ENCODE assay signal across 19 cellular contexts in genomic region chr7:155581107-155581830, GRCh38. TPM values are rescaled to one million over a fixed set of nuclear protein-coding genes. Genes with fewer than 3 reads are reported as not detected.
"Had no signal": no experiment of that assay in that cellular context is flagged by ENCODE, and none has a peak within 500 bp of the region (broad histone marks: within the 10 kb centered on the region; RNA-seq: fewer than 3 reads in every experiment).

No MANE protein-coding gene starts in this region.

- H3K27ac ChIP-seq: brain microvascular endothelial cell, heart left ventricle, upper lobe of left lung had no signal

- DNase-seq: activated CD4-positive, alpha-beta T cell treated with anti-CD3 and anti-CD28 coated beads, Interleukin-2, amount 10 ng/mL, durations not matched to agents 7 days and 5 days; activated CD4-positive, CD25-positive, alpha-beta regulatory T cell; activated CD8-positive, alpha-beta memory T cell treated with anti-CD3 and anti-CD28 coated beads, Interleukin-2, amount 50 U/mL, for 48 hours; activated naive CD4-positive, alpha-beta T cell; anterior cingulate cortex; brain microvascular endothelial cell; dermis blood vessel endothelial cell; effector memory CD8-positive, alpha-beta T cell; left colon; natural killer cell; right cardiac atrium; small intestine; upper lobe of left lung had no signal

- H3K27me3 ChIP-seq: upper lobe of left lung had no signal

- H3K4me3 ChIP-seq: heart left ventricle, upper lobe of left lung had no signal

- ATAC-seq: effector memory CD8-positive, alpha-beta T cell; heart left ventricle; left colon; natural killer cell; right cardiac atrium had no signal

- H3K4me3 Mint-ChIP-seq: activated CD4-positive, alpha-beta T cell treated with anti-CD3 and anti-CD28 coated beads, Interleukin-2, amount 10 ng/mL, durations not matched to agents 7 days and 5 days; activated T-cell treated with anti-CD3 and anti-CD28 coated beads, Interleukin-2, amount 50 U/mL, for 72 hours; effector memory CD8-positive, alpha-beta T cell; natural killer cell had no signal

- H3K4me1 Mint-ChIP-seq: natural killer cell had no signal

- H3K36me3 Mint-ChIP-seq: natural killer cell had no signal

- H3K27ac Mint-ChIP-seq: activated CD4-positive, alpha-beta T cell treated with anti-CD3 and anti-CD28 coated beads, Interleukin-2, amount 10 ng/mL, durations not matched to agents 7 days and 5 days; activated T-cell treated with anti-CD3 and anti-CD28 coated beads, Interleukin-2, amount 50 U/mL, for 72 hours; effector memory CD8-positive, alpha-beta T cell; natural killer cell; progenitor cell of endocrine pancreas had no signal

- H3K9me3 Mint-ChIP-seq: activated CD4-positive, alpha-beta T cell treated with anti-CD3 and anti-CD28 coated beads, Interleukin-2, amount 10 ng/mL, durations not matched to agents 7 days and 5 days; activated T-cell treated with anti-CD3 and anti-CD28 coated beads, Interleukin-2, amount 50 U/mL, for 72 hours; effector memory CD8-positive, alpha-beta T cell; natural killer cell had no signal

- H3K36me3 ChIP-seq: brain microvascular endothelial cell, heart left ventricle, upper lobe of left lung had no signal

- H3K9me3 ChIP-seq: heart left ventricle, upper lobe of left lung had no signal

RNA-seq across cellular contexts. Expression of gene CNPY1, which starts 34.9 kb away (rescaled TPM):
- total RNA-seq: activated CD4-positive, alpha-beta T cell treated with anti-CD3 and anti-CD28 coated beads, Interleukin-2, amount 10 ng/mL, durations not matched to agents 7 days and 5 days; activated T-cell treated with anti-CD3 and anti-CD28 coated beads, Interleukin-2, amount 50 U/mL, for 72 hours; dermis blood vessel endothelial cell; fibroblast of lung; heart left ventricle; left colon; lung microvascular endothelial cell; natural killer cell; progenitor cell of endocrine pancreas; right cardiac atrium; T-helper 2 cell treated with Interferon-gamma antibody and Interleukin-4, amounts not matched to agents 100 ng/mL and 5 ng/mL, for 36 hours; upper lobe of left lung had no signal
- polyA plus RNA-seq: fibroblast of lung, heart left ventricle, right cardiac atrium, small intestine had no signal
